ENCODE assay signal across 8 cellular contexts in the genomic region with DNA sequence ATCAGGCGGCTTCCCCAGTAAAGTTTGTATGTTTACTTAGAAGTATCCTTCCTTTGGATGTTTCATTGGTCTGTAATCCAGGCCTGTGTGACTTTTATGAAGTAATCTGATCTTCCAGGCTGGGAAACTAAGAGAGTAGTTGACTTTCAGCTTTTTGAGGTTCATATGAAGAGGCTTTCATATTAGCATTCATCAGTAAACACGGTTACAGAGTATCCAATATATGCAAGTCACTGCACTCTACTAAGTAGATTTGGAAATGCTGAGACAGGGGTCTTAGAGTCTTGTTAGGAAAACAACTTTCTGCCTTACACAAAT. TPM values are rescaled to one million over a fixed set of nuclear protein-coding genes. Genes with fewer than 3 reads are reported as not detected.
A peak's percentile ranks its signal among the peaks of the same experiment; 100 is the strongest.
DNase-seq lines count a peak whose midpoint lies in the region; ATAC-seq and TF ChIP-seq lines count a peak whose summit lies in the region.

No MANE protein-coding gene starts in this region.

- ATAC-seq in HG02798 (IDR thresholded peaks at IDR 0.05; ENCODE audit: poor library complexity, unreplicated experiment), result no peak
- ATAC-seq in GM21526 (IDR thresholded peaks at IDR 0.05; ENCODE audit: low FRiP score, unreplicated experiment), result no peak

- H2AFZ ChIP-seq in OCI-LY1 (ENCODE audit: low read length), result no peak overlapping the region

- H3K9me3 ChIP-seq in OCI-LY1 (ENCODE audit: low read length) (no peaks in the 10 kb centered on the region), neutrophil (no peaks in the 10 kb centered on the region)

- H3K27me3 Mint-ChIP-seq in endothelial cell (ENCODE audit: unreplicated experiment), result peaks cover 3% of the 10 kb centered on the region

- peaks cover 10% of the 10 kb centered on the region for H3K36me3 Mint-ChIP-seq in endothelial cell (ENCODE audit: low read depth, unreplicated experiment)

- peak; percentile 69 for DNase-seq in EH (ENCODE audit: low read depth)
- DNase-seq in endothelial cell (ENCODE audit: low spot score), result no peak
- no peak for DNase-seq in NCI-H2107 treated with DMSO at 0.1 percent for 48 hours (lab: John Stamatoyannopoulos, UW; ENCODE audit: unreplicated experiment)
- DNase-seq in activated CD8-positive, alpha-beta memory T cell treated with anti-CD3 and anti-CD28 coated beads, Interleukin-2, amount 50 U/mL, for 4 hours, result no peak

- H3K27ac ChIP-seq in OCI-LY1 (ENCODE audit: low read depth, low read length, poor library complexity, severe bottlenecking) (no peak overlapping the region), neutrophil (peak overlapping the region; percentile 86)

- peak overlapping the region; percentile 98 for H3K4me3 Mint-ChIP-seq in endothelial cell (ENCODE audit: unreplicated experiment)

- no peak for TF ChIP-seq CTCF in OCI-LY1 (IDR thresholded peaks at IDR 0.05; ENCODE audit: low read length)
- TF ChIP-seq CTCF in endothelial cell (IDR thresholded peaks at IDR 0.05; ENCODE audit: unreplicated experiment), result no peak
- TF ChIP-seq CTCF in neutrophil (IDR thresholded peaks at IDR 0.05), result no peak

- H3K36me3 ChIP-seq in OCI-LY1 (ENCODE audit: insufficient read depth, low read length), result peaks cover 40% of the 10 kb centered on the region
- H3K36me3 ChIP-seq in neutrophil, result peaks cover 6% of the 10 kb centered on the region

- H3K9ac ChIP-seq in OCI-LY1 (ENCODE audit: low read length), result peak overlapping the region; percentile 97

- no peaks in the 10 kb centered on the region for H3K9me2 ChIP-seq in OCI-LY1 (ENCODE audit: low read depth, low read length)

- peaks cover 18% of the 10 kb centered on the region for H3K4me1 Mint-ChIP-seq in endothelial cell (ENCODE audit: unreplicated experiment)

- peak overlapping the region; percentile 14 for H3K27ac Mint-ChIP-seq in endothelial cell (ENCODE audit: unreplicated experiment)

- H3K4me2 ChIP-seq in OCI-LY1 (ENCODE audit: low read length), result peak overlapping the region; percentile 92

- H3K27me3 ChIP-seq in OCI-LY1 (ENCODE audit: insufficient read depth, low read length), result no peaks in the 10 kb centered on the region
- no peaks in the 10 kb centered on the region for H3K27me3 ChIP-seq in neutrophil

- no peaks in the 10 kb centered on the region for H3F3A ChIP-seq in OCI-LY1 (ENCODE audit: insufficient read depth, low read length)

- peaks cover 24% of the 10 kb centered on the region for H3K4me1 ChIP-seq in OCI-LY1 (ENCODE audit: insufficient read depth, low read length, severe bottlenecking)
- H3K4me1 ChIP-seq in neutrophil (ENCODE audit: control insufficient read depth in 1 of 2, insufficient read depth in 1 of 2, low read depth in 1 of 2, low read length in 1 of 2), result peaks cover 20 to 21% of the 10 kb centered on the region in 2 experiments

- H3K4me3 ChIP-seq in OCI-LY1 (ENCODE audit: low read depth, low read length, poor library complexity, severe bottlenecking), result peak overlapping the region; percentile 98
- peak overlapping the region; percentile 75 to 88 for H3K4me3 ChIP-seq in neutrophil (ENCODE audit: low read depth in 1 of 2, low read length in 1 of 2)

- no peaks in the 10 kb centered on the region for H3K9me3 Mint-ChIP-seq in endothelial cell (ENCODE audit: unreplicated experiment)

- peaks cover 39% of the 10 kb centered on the region for H3K79me2 ChIP-seq in OCI-LY1 (ENCODE audit: insufficient read depth, low read length)

- H4K20me1 ChIP-seq in OCI-LY1 (ENCODE audit: insufficient read depth, low read length), result no peaks in the 10 kb centered on the region

RNA-seq across cellular contexts. Expression of gene DNAJC21, which starts 1.1 kb away (rescaled TPM):
- total RNA-seq in endothelial cell (ENCODE audit: unreplicated experiment), result 36.8 TPM

RNA-seq across cellular contexts. Expression of gene BRIX1, which starts 15.0 kb away (rescaled TPM):
- total RNA-seq in endothelial cell (ENCODE audit: unreplicated experiment), result 21.2 TPM

RNA-seq across cellular contexts. Expression of gene RAD1, which starts 15.2 kb away (rescaled TPM):
- total RNA-seq in endothelial cell (ENCODE audit: unreplicated experiment), result 15.2 TPM
